ENCODE assay signal across 29 cellular contexts in the genomic region with DNA sequence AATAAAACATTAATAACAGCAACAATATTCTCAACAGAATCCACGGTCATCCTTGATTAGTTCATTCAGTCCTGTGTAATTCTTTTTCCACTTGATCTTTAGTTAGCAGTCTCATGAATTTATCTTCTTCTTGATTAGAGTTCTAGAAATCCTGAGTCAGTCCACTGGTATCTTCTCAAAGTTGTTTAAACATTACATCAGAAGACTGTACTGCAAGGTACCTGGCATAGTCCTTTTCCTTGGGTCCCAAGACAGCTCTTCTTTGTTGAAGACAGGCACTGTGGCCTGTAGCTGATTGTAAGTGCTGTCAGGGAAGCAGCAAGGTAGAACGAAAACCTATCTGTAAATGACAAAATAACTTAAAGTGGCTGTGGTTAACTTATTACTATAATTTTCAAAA.
"Had no signal": no experiment of that assay in that cellular context is flagged by ENCODE, and none has a peak within 500 bp of the region (broad histone marks: within the 10 kb centered on the region; RNA-seq: fewer than 3 reads in every experiment).

No MANE protein-coding gene starts in this region.

- H3K9me3 ChIP-seq: left ventricle myocardium inferior, sigmoid colon, spleen, thoracic aorta, upper lobe of left lung had no signal

- H3K36me3 ChIP-seq: left ventricle myocardium inferior, sigmoid colon, spleen, thoracic aorta, upper lobe of left lung had no signal

- H3K9me3 Mint-ChIP-seq: activated B cell treated with CpG ODN at 0.5 μM for 24 hours; activated naive CD8-positive, alpha-beta T cell treated with anti-CD3 and anti-CD28 coated beads, Interleukin-2, amount 50 U/mL, for 24 hours; activated T-cell treated with anti-CD3 and anti-CD28 coated beads, Interleukin-2, amount 50 U/mL, for 72 hours; brain; effector memory CD8-positive, alpha-beta T cell; naive thymus-derived CD4-positive, alpha-beta T cell; neural crest cell had no signal

- H3K27ac Mint-ChIP-seq: activated B cell treated with CpG ODN at 0.5 μM for 24 hours; activated CD4-positive, alpha-beta T cell treated with anti-CD3 and anti-CD28 coated beads for 36 hours; activated naive CD8-positive, alpha-beta T cell treated with anti-CD3 and anti-CD28 coated beads, Interleukin-2, amount 50 U/mL, for 24 hours; activated T-cell treated with anti-CD3 and anti-CD28 coated beads, Interleukin-2, amount 50 U/mL, for 72 hours; brain; effector memory CD8-positive, alpha-beta T cell; naive thymus-derived CD4-positive, alpha-beta T cell had no signal

- H3K4me3 Mint-ChIP-seq: activated B cell treated with CpG ODN at 0.5 μM for 24 hours; activated CD4-positive, alpha-beta T cell treated with anti-CD3 and anti-CD28 coated beads for 36 hours; activated naive CD8-positive, alpha-beta T cell treated with anti-CD3 and anti-CD28 coated beads, Interleukin-2, amount 50 U/mL, for 24 hours; activated T-cell treated with anti-CD3 and anti-CD28 coated beads, Interleukin-2, amount 50 U/mL, for 72 hours; brain; effector memory CD8-positive, alpha-beta T cell; naive thymus-derived CD4-positive, alpha-beta T cell; neural crest cell had no signal

- H3K27me3 Mint-ChIP-seq: activated B cell treated with CpG ODN at 0.5 μM for 24 hours; activated CD4-positive, alpha-beta T cell treated with anti-CD3 and anti-CD28 coated beads for 36 hours; activated naive CD8-positive, alpha-beta T cell treated with anti-CD3 and anti-CD28 coated beads, Interleukin-2, amount 50 U/mL, for 24 hours; brain; effector memory CD8-positive, alpha-beta T cell; naive thymus-derived CD4-positive, alpha-beta T cell had no signal

- H3K27ac ChIP-seq: left ventricle myocardium inferior, sigmoid colon, spleen, thoracic aorta, upper lobe of left lung had no signal

- ATAC-seq: activated CD4-positive, alpha-beta T cell treated with anti-CD3 and anti-CD28 coated beads for 36 hours; activated naive CD8-positive, alpha-beta T cell treated with anti-CD3 and anti-CD28 coated beads, Interleukin-2, amount 50 U/mL, for 24 hours; activated T-cell treated with anti-CD3 and anti-CD28 coated beads, Interleukin-2, amount 50 U/mL, for 72 hours; effector memory CD8-positive, alpha-beta T cell; naive thymus-derived CD4-positive, alpha-beta T cell had no signal

- DNase-seq: activated B cell treated with CpG ODN at 0.5 μM for 24 hours; activated CD4-positive, alpha-beta T cell treated with anti-CD3 and anti-CD28 coated beads for 36 hours; activated CD4-positive, alpha-beta T cell treated with anti-CD3 and anti-CD28 coated beads, Interleukin-2, amount 50 U/mL, for 4 hours; activated CD8-positive, alpha-beta memory T cell treated with anti-CD3 and anti-CD28 coated beads, Interleukin-2, amount 50 U/mL, for 48 hours; activated effector memory CD4-positive, alpha-beta T cell treated with Interleukin-2 at 50 U/mL for 16 hours; activated naive CD4-positive, alpha-beta T cell treated with anti-CD3 and anti-CD28 coated beads, Interleukin-2, amount 50 U/mL, for 16 hours; activated naive CD8-positive, alpha-beta T cell treated with anti-CD3 and anti-CD28 coated beads, Interleukin-2, amount 50 U/mL, for 24 hours; activated T-cell treated with anti-CD3 and anti-CD28 coated beads, Interleukin-2, amount 50 U/mL, for 72 hours; anterior cingulate cortex; caudate nucleus; effector memory CD8-positive, alpha-beta T cell; foreskin fibroblast; kidney; left ventricle myocardium inferior; naive thymus-derived CD4-positive, alpha-beta T cell; occipital lobe; posterior cingulate gyrus; retina; sigmoid colon; spleen; stimulated activated CD4-positive, alpha-beta T cell treated with anti-CD3 and anti-CD28 coated beads, Interleukin-4, amount 100 ng/mL, for 24 hours; stimulated activated naive CD4-positive, alpha-beta T cell treated with Interleukin-2 at 50 U/mL for 16 hours; T-helper 1 cell; T-helper 9 cell; upper lobe of left lung had no signal

- H3K27me3 ChIP-seq: sigmoid colon, spleen, upper lobe of left lung had no signal

- FAIRE-seq: colon had no signal

- H3K4me3 ChIP-seq: left ventricle myocardium inferior, sigmoid colon, spleen, thoracic aorta, upper lobe of left lung had no signal
